ENCODE assay signal across 8 cellular contexts in genomic region chr10:124917939-124918830, GRCh38.
A peak's percentile ranks its signal among the peaks of the same experiment; 100 is the strongest.
DNase-seq lines count a peak whose midpoint lies in the region; ATAC-seq and TF ChIP-seq lines count a peak whose summit lies in the region.

No MANE protein-coding gene starts in this region.

- ATAC-seq in RWPE2 (ENCODE audit: low read depth) (peak; percentile 44; the same call in 2 of the 3 replicates), HG03521 (IDR thresholded peaks at IDR 0.05; ENCODE audit: unreplicated experiment) (no peak), GM18498 (IDR thresholded peaks at IDR 0.05; ENCODE audit: unreplicated experiment) (no peak), GM19328 (IDR thresholded peaks at IDR 0.05; ENCODE audit: unreplicated experiment) (no peak)

- H2AFZ ChIP-seq in neuron (ENCODE audit: low read depth, low read length) = peak overlapping the region; percentile 48

- H3K4me1 ChIP-seq in RWPE2 (ENCODE audit: insufficient read depth, poor library complexity, severe bottlenecking) (peaks cover 28% of the 10 kb centered on the region), neuron (ENCODE audit: insufficient read depth, low read length) (peaks cover 15% of the 10 kb centered on the region)

- H3K27ac ChIP-seq in RWPE2 (ENCODE audit: poor library complexity, severe bottlenecking) = peak overlapping the region; percentile 83
- H3K27ac ChIP-seq in epithelial cell of prostate = peak overlapping the region; percentile 87

- TF ChIP-seq CTCF in RWPE2 (IDR thresholded peaks at IDR 0.05; ENCODE audit: poor library complexity, severe bottlenecking) = no peak

- no peaks in the 10 kb centered on the region for H3K27me3 ChIP-seq in RWPE2 (ENCODE audit: insufficient read depth, poor library complexity, severe bottlenecking)
- H3K27me3 ChIP-seq in neuron (ENCODE audit: insufficient read depth, low read length) = no peaks in the 10 kb centered on the region

- peaks cover 8% of the 10 kb centered on the region; the same call in 1 of the 2 replicates for H3K36me3 ChIP-seq in RWPE2 (ENCODE audit: low read depth)
- peaks cover 5% of the 10 kb centered on the region for H3K36me3 ChIP-seq in neuron (ENCODE audit: insufficient read depth, low read length)

- no peaks in the 10 kb centered on the region for H3K9me3 ChIP-seq in RWPE2 (ENCODE audit: severe bottlenecking)
- H3K9me3 ChIP-seq in neuron (ENCODE audit: low read length) = peaks cover 2% of the 10 kb centered on the region

- H3K4me3 ChIP-seq in RWPE2 (ENCODE audit: severe bottlenecking) = peak overlapping the region; percentile 100
- peak overlapping the region; percentile 95 for H3K4me3 ChIP-seq in neuron (ENCODE audit: low read length)

- DNase-seq in SIG-M5 treated with dmso at 0.1 percent for 504 hours (lab: John Stamatoyannopoulos, UW; ENCODE audit: unreplicated experiment) (peak; percentile 39), SIG-M5 (lab: John Stamatoyannopoulos, UW) (no peak), RWPE2 (ENCODE audit: low spot score) (no peak), epithelial cell of prostate (ENCODE audit: low read depth, low spot score) (no peak)
